In the genomic region with DNA sequence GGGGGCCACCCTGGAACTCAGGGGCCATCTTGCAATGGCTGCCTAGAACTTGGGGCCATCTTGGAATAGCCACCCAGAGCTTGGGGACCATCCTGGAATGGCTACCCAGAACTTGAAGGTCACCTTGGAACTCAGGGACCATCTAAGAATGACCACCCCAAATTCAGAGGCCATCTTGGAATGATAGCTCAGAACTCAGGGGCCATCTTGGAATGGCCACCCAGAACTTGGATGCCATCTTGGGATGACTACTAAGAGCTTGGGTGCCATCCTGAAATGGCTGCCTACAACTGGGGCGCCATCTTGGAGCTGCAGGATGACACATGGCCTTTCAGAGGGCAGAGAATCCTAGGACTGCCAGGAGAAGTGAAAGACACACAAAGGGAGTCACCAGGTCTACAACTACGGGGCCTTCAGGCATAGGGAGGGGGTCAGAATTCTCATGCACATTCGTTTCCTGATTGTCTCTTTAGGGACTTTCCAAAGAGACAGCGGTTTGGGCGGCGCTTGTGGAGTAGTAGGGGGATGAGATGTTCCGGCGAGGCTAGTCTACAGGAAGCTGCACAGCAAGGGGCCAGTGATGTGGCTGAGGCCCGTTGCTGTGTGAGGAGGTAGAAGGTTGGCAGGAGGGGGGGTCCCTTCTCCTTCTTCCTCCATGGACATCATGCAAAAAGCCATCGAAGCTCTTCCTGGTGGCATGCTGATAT, we compare ENCODE assay signal across 1 cellular context.
TF ChIP-seq lines count a peak whose summit lies in the region.

No MANE protein-coding gene starts in this region.

TF ChIP-seq in H1, 55 proteins besides CTCF, POLR2A, EP300 and RAD21:
- TF ChIP-seq YY1 (IDR thresholded peaks at IDR 0.05; ENCODE audit: low read depth, low read length) (peak; percentile 79; the same call in 1 of the 2 replicates), NRF1 (IDR thresholded peaks at IDR 0.05; ENCODE audit: low read depth, low read length) (no peak), ZNF274 (IDR thresholded peaks at IDR 0.05; ENCODE audit: borderline replicate concordance, extremely low read depth, low read length) (no peak), ASH2L (IDR thresholded peaks at IDR 0.05; ENCODE audit: low read length) (no peak), SP4 (IDR thresholded peaks at IDR 0.05; ENCODE audit: low read length) (no peak)
- TF ChIP-seq, protein P1, sequence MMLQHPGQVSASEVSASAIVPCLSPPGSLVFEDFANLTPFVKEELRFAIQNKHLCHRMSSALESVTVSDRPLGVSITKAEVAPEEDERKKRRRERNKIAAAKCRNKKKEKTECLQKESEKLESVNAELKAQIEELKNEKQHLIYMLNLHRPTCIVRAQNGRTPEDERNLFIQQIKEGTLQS (IDR thresholded peaks at IDR 0.05; ENCODE audit: insufficient read depth, low read depth, low read length), result no peak
